8 cellular contexts compared by ENCODE assay signal in genomic region chr19:43574424-43575155, GRCh38. TPM values are rescaled to one million over a fixed set of nuclear protein-coding genes. Genes with fewer than 3 reads are reported as not detected.
DNase-seq lines count a peak whose midpoint lies in the region; ATAC-seq and TF ChIP-seq lines count a peak whose summit lies in the region.

No MANE protein-coding gene starts in this region.

- H3K36me3 Mint-ChIP-seq in GM23338 (ENCODE audit: low read depth), result peaks cover 25% of the 10 kb centered on the region

- peak overlapping the region; percentile 98 for H3K4me3 Mint-ChIP-seq in GM23338

- H3K9me3 Mint-ChIP-seq in GM23338, result no peaks in the 10 kb centered on the region; the same call in 2 of the 3 replicates

- H3K79me2 ChIP-seq in GM23338 (replicated peaks; ENCODE audit: insufficient read depth), result peaks cover 12% of the 10 kb centered on the region; the same call in 1 of the 2 replicates

- H3K9me2 ChIP-seq in GM23338 (ENCODE audit: insufficient read depth), result no peaks in the 10 kb centered on the region

- H3K27ac ChIP-seq in GM23338 (ENCODE audit: low read depth) (peak overlapping the region; percentile 89; the same call in 1 of the 2 replicates), ovary (peak overlapping the region; percentile 39 to 65)

- H3K4me2 ChIP-seq in GM23338, result peak overlapping the region; percentile 98

- H3K27me3 ChIP-seq in GM23338 (ENCODE audit: insufficient read depth), result no peaks in the 10 kb centered on the region
- H3K27me3 ChIP-seq in ovary, result no peaks in the 10 kb centered on the region

- WGBS in ovary, 3 donors, result 23 to 26% (median 25%) methylated on average over 12 of the region's 12 CpGs

- ATAC-seq in GM23338, result no peak

- H3K4me3 ChIP-seq in GM23338, result peak overlapping the region; percentile 99
- peak overlapping the region; percentile 98 for H3K4me3 ChIP-seq in epithelial cell of esophagus (ENCODE audit: low read length)
- peak overlapping the region; percentile 91 for H3K4me3 ChIP-seq in ovary

- peak overlapping the region; percentile 93; the same call in 1 of the 2 replicates for H2AFZ ChIP-seq in GM23338

- TF ChIP-seq EP300 in ovary (IDR thresholded peaks at IDR 0.05), result no peak

- intact Hi-C loops in ovary (cut with DNase I), result no loop called here

- no peak for DNase-seq in GM23338 (ENCODE audit: low spot score)
- DNase-seq in RKO (ENCODE audit: low spot score), result peak; percentile 91
- peak; percentile 32 for DNase-seq in epithelial cell of esophagus (ENCODE audit: low read depth)
- peak; percentile 18 to 57 (median 47) for DNase-seq in ovary
- DNase-seq in NOMO-1 treated with DMSO at 0.1 percent for 48 hours (lab: John Stamatoyannopoulos, UW; ENCODE audit: unreplicated experiment), result no peak
- DNase-seq in foreskin melanocyte, result no peak
- DNase-seq in mesenteric fat pad (ENCODE audit: low spot score), result no peak
- DNase-seq in NCI-H1930 (lab: John Stamatoyannopoulos, UW), result no peak

- TF ChIP-seq CTCF in GM23338 (conservative IDR thresholded peaks at IDR 0.05; ENCODE audit: low read depth in 2 of 2), result no peak
- TF ChIP-seq CTCF in epithelial cell of esophagus (IDR thresholded peaks at IDR 0.05; ENCODE audit: insufficient read depth, low read depth, low read length, missing control alignments), result no peak
- TF ChIP-seq CTCF in ovary (IDR thresholded peaks at IDR 0.05), result no peak

- TF ChIP-seq POLR2A in ovary (IDR thresholded peaks at IDR 0.05), result no peak

- H3K27me3 Mint-ChIP-seq in GM23338 (ENCODE audit: insufficient read depth, low read depth, poor library complexity), result peaks cover 8% of the 10 kb centered on the region

- H3K36me3 ChIP-seq in GM23338 (ENCODE audit: insufficient read depth) (no peaks in the 10 kb centered on the region), ovary (no peaks in the 10 kb centered on the region)

- H4K20me1 ChIP-seq in GM23338 (replicated peaks; ENCODE audit: insufficient read depth), result no peaks in the 10 kb centered on the region; the same call in 1 of the 2 replicates

- H3K4me1 ChIP-seq in GM23338 (ENCODE audit: insufficient read depth), result peaks cover 8% of the 10 kb centered on the region
- H3K4me1 ChIP-seq in ovary (ENCODE audit: insufficient read depth), result peaks cover 9% of the 10 kb centered on the region

- H3K9me3 ChIP-seq in ovary, result no peaks in the 10 kb centered on the region

- peak overlapping the region; percentile 96; the same call in 1 of the 2 replicates for H3K27ac Mint-ChIP-seq in GM23338

- no peaks in the 10 kb centered on the region; the same call in 1 of the 2 replicates for H3F3A ChIP-seq in GM23338 (replicated peaks; ENCODE audit: low read depth)

- H3K4me1 Mint-ChIP-seq in GM23338, result peaks cover 23% of the 10 kb centered on the region

TF ChIP-seq in GM23338, 12 proteins besides CTCF, POLR2A, EP300 and RAD21 (continues in another document):
- TF ChIP-seq, protein P1, sequence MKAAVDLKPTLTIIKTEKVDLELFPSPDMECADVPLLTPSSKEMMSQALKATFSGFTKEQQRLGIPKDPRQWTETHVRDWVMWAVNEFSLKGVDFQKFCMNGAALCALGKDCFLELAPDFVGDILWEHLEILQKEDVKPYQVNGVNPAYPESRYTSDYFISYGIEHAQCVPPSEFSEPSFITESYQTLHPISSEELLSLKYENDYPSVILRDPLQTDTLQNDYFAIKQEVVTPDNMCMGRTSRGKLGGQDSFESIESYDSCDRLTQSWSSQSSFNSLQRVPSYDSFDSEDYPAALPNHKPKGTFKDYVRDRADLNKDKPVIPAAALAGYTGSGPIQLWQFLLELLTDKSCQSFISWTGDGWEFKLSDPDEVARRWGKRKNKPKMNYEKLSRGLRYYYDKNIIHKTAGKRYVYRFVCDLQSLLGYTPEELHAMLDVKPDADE (IDR thresholded peaks at IDR 0.05), result no peak
- TF ChIP-seq EZH2 (IDR thresholded peaks at IDR 0.05; ENCODE audit: low read depth, unreplicated experiment) (no peak), ZNF331 (CRISPR knock-in tag; IDR thresholded peaks at IDR 0.05; ENCODE audit: low read depth) (no peak), NANOG (IDR thresholded peaks at IDR 0.05; ENCODE audit: borderline replicate concordance) (no peak), CREB1 (CRISPR knock-in tag; IDR thresholded peaks at IDR 0.05; ENCODE audit: low read depth) (no peak), STAT1 (IDR thresholded peaks at IDR 0.05; ENCODE audit: unreplicated experiment) (no peak), EZH2phosphoT487 (IDR thresholded peaks at IDR 0.05; ENCODE audit: unreplicated experiment) (no peak), ZNF114 (CRISPR knock-in tag; IDR thresholded peaks at IDR 0.05) (no peak), JUNB (IDR thresholded peaks at IDR 0.05; ENCODE audit: unreplicated experiment) (no peak), POLR2AphosphoS5 (IDR thresholded peaks at IDR 0.05; ENCODE audit: low read depth) (no peak)
- TF ChIP-seq, protein P2, sequence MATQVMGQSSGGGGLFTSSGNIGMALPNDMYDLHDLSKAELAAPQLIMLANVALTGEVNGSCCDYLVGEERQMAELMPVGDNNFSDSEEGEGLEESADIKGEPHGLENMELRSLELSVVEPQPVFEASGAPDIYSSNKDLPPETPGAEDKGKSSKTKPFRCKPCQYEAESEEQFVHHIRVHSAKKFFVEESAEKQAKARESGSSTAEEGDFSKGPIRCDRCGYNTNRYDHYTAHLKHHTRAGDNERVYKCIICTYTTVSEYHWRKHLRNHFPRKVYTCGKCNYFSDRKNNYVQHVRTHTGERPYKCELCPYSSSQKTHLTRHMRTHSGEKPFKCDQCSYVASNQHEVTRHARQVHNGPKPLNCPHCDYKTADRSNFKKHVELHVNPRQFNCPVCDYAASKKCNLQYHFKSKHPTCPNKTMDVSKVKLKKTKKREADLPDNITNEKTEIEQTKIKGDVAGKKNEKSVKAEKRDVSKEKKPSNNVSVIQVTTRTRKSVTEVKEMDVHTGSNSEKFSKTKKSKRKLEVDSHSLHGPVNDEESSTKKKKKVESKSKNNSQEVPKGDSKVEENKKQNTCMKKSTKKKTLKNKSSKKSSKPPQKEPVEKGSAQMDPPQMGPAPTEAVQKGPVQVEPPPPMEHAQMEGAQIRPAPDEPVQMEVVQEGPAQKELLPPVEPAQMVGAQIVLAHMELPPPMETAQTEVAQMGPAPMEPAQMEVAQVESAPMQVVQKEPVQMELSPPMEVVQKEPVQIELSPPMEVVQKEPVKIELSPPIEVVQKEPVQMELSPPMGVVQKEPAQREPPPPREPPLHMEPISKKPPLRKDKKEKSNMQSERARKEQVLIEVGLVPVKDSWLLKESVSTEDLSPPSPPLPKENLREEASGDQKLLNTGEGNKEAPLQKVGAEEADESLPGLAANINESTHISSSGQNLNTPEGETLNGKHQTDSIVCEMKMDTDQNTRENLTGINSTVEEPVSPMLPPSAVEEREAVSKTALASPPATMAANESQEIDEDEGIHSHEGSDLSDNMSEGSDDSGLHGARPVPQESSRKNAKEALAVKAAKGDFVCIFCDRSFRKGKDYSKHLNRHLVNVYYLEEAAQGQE (IDR thresholded peaks at IDR 0.05; ENCODE audit: unreplicated experiment), result no peak

RNA-seq across cellular contexts. Expression of gene XRCC1, which starts 0.7 kb away (rescaled TPM):
- total RNA-seq in GM23338 (2014; rRNA removed; shearing (Covaris generic)), result 45.8 and 49.5 TPM in 2 replicates
- polyA plus RNA-seq in GM23338 (2016; fragmentation: Nextera tagmentation; extraction: Ambion mirVana) (32.0 and 35.3 TPM in 2 replicates), ovary (10 to 100 TPM; 16.8 to 37.7 TPM)
- total RNA-seq in ovary (10 to 100 TPM; 19.0 to 39.9 (median 28.4) TPM), mesenteric fat pad (18.2 TPM)

RNA-seq across cellular contexts. Expression of gene PINLYP, which starts 1.0 kb away (rescaled TPM):
- 4.3 and 7.8 TPM in 2 replicates for total RNA-seq in GM23338 (2014; rRNA removed; shearing (Covaris generic))
- 11.1 and 12.1 TPM in 2 replicates for polyA plus RNA-seq in GM23338 (2016; fragmentation: Nextera tagmentation; extraction: Ambion mirVana)
- total RNA-seq in ovary, result 10 to 100 TPM; 10.6 to 22.3 (median 17.7) TPM
- 10 to 100 TPM; 25.5 to 29.9 TPM for polyA plus RNA-seq in ovary
- total RNA-seq in mesenteric fat pad, result 2.2 TPM

RNA-seq across cellular contexts. Expression of gene IRGQ, which starts 21.3 kb away (rescaled TPM):
- total RNA-seq in GM23338 (2014; rRNA removed; shearing (Covaris generic)), result 49.6 and 72.7 TPM in 2 replicates
- 8.4 and 8.7 TPM in 2 replicates for polyA plus RNA-seq in GM23338 (2016; fragmentation: Nextera tagmentation; extraction: Ambion mirVana)
- total RNA-seq in ovary, result 10 to 100 TPM; 11.6 to 25.8 (median 19.8) TPM
- polyA plus RNA-seq in ovary, result 10 to 100 TPM in 1 of 2 donors, 1 to 10 TPM in 1; 5.4 to 10.5 TPM
- 21.7 TPM for total RNA-seq in mesenteric fat pad

RNA-seq across cellular contexts. Expression of gene ZNF576, which starts 21.8 kb away (rescaled TPM):
- total RNA-seq in GM23338 (2014; rRNA removed; shearing (Covaris generic)), result 5.9 and 14.1 TPM in 2 replicates
- 15.5 and 16.9 TPM in 2 replicates for polyA plus RNA-seq in GM23338 (2016; fragmentation: Nextera tagmentation; extraction: Ambion mirVana)
- total RNA-seq in ovary, result 10 to 100 TPM; 11.5 to 22.4 (median 16.9) TPM
- 10 to 100 TPM in 1 of 2 donors, 1 to 10 TPM in 1; 8.6 to 16.6 TPM for polyA plus RNA-seq in ovary
- 12.1 TPM for total RNA-seq in mesenteric fat pad

RNA-seq across cellular contexts. Expression of gene SRRM5, which starts 37.3 kb away (rescaled TPM):
- not detected in 2 replicates for total RNA-seq in GM23338 (2014; rRNA removed; shearing (Covaris generic))
- 0.08 and 0.17 TPM in 2 replicates for polyA plus RNA-seq in GM23338 (2016; fragmentation: Nextera tagmentation; extraction: Ambion mirVana)
- total RNA-seq in ovary, result under 1 TPM; 0.10 to 0.73 (median 0.33) TPM
- under 1 TPM; 0.25 to 0.50 TPM for polyA plus RNA-seq in ovary
- total RNA-seq in mesenteric fat pad, result 0.22 TPM

Comparison
In these comparisons a context has a peak if more than half of its experiments do, and no peak if none do; other contexts are left out.
1. DNase-seq: peak in RKO (single experiment), epithelial cell of esophagus (single experiment) and ovary (5 of 5); none in GM23338 (single experiment), NOMO-1 treated with DMSO at 0.1 percent for 48 hours (single experiment), foreskin melanocyte (single experiment), mesenteric fat pad (single experiment) and NCI-H1930 (0 of 2).
2. Peak in every context shown above with its lines, with median percentiles within 50 percentile points of each other: H3K4me3 ChIP-seq.